ENCODE assay signal across 9 cellular contexts in genomic region chr1:41362357-41362721, GRCh38. TPM values are rescaled to one million over a fixed set of nuclear protein-coding genes. Genes with fewer than 3 reads are reported as not detected.
A peak's percentile ranks its signal among the peaks of the same experiment; 100 is the strongest.
DNase-seq lines count a peak whose midpoint lies in the region; ATAC-seq and TF ChIP-seq lines count a peak whose summit lies in the region.
"Had no signal": no experiment of that assay in that cellular context is flagged by ENCODE, and none has a peak within 500 bp of the region (broad histone marks: within the 10 kb centered on the region; RNA-seq: fewer than 3 reads in every experiment).

No MANE protein-coding gene starts in this region.

- 20% methylated on average over 2 of the region's 20 CpGs; no CpG with 5 or more reads in 1 of the 2 donors for WGBS in gastroesophageal sphincter (ENCODE audit: low coverage in 1 of 2), 2 donors

- H3K79me2 ChIP-seq in Loucy (ENCODE audit: insufficient read depth, low read length), result peaks cover 8% of the 10 kb centered on the region; the same call in 1 of the 2 replicates

- H3K9ac ChIP-seq in Loucy (ENCODE audit: low read depth, low read length, poor library complexity, severe bottlenecking), result peak overlapping the region; percentile 66

- H3K9me3 Mint-ChIP-seq in Caco-2 (ENCODE audit: unreplicated experiment), result no peaks in the 10 kb centered on the region

- peaks cover 3% of the 10 kb centered on the region for H3K27me3 Mint-ChIP-seq in Caco-2 (ENCODE audit: insufficient read depth, unreplicated experiment)

- H3K4me1 ChIP-seq in Caco-2 (peaks cover 6% of the 10 kb centered on the region), Loucy (ENCODE audit: insufficient read depth, low read length, poor library complexity, severe bottlenecking) (peaks cover 66% of the 10 kb centered on the region), gastroesophageal sphincter (peaks cover 0 to 94% (median 21%) of the 10 kb centered on the region in 3 donors)

- H3K27ac Mint-ChIP-seq in Caco-2 (ENCODE audit: unreplicated experiment), result no peak overlapping the region

- H3K4me3 Mint-ChIP-seq in Caco-2 (ENCODE audit: unreplicated experiment), result peak overlapping the region; percentile 53

- TF ChIP-seq POLR2A in gastroesophageal sphincter (IDR thresholded peaks at IDR 0.05), result no peak

- no peak for TF ChIP-seq CTCF in Caco-2 (IDR thresholded peaks at IDR 0.05; ENCODE audit: insufficient read depth in 1 of 2, low read depth in 1 of 2, low read length in 1 of 2, severe bottlenecking in 1 of 2, unreplicated experiment in 1 of 2)
- no peak for TF ChIP-seq CTCF in Loucy (conservative IDR thresholded peaks at IDR 0.05; ENCODE audit: low read length)
- TF ChIP-seq CTCF in gastroesophageal sphincter (IDR thresholded peaks at IDR 0.05), result no peak
- no peak for TF ChIP-seq CTCF in omental fat pad (IDR thresholded peaks at IDR 0.05)

- H3K27ac ChIP-seq in gastroesophageal sphincter, result peak overlapping the region in 3 of 4 donors; percentile 43 to 80 (median 76)

- no TSS peak for BruUV-seq in Caco-2 (replicated peaks; lab: Mats Ljungman, UMichigan)

- H3K4me2 ChIP-seq in Loucy (ENCODE audit: low read depth, low read length, poor library complexity, severe bottlenecking), result peak overlapping the region; percentile 90

- CTCF ChIA-PET in Caco-2 (lab: Charles Lee), result interaction anchor here (0.6 kb wide), 2 partner anchors 79 to 132 kb away, joined by 3 read pairs; no protein-coding TSS in a partner anchor

- no peak overlapping the region for H2AFZ ChIP-seq in Loucy (ENCODE audit: low read length)

- peaks cover 10% of the 10 kb centered on the region for H4K20me1 ChIP-seq in Loucy (ENCODE audit: insufficient read depth, low read length, poor library complexity, severe bottlenecking)

- peaks cover 13% of the 10 kb centered on the region for H3K4me1 Mint-ChIP-seq in Caco-2 (ENCODE audit: low read depth, unreplicated experiment)

- ATAC-seq in gastroesophageal sphincter, result no peak
- ATAC-seq in omental fat pad (ENCODE audit: low FRiP score), result no peak
- no peak for ATAC-seq in HG03460 (IDR thresholded peaks at IDR 0.05; ENCODE audit: unreplicated experiment)

- no peaks in the 10 kb centered on the region; the same call in 1 of the 2 replicates for H3K27me3 ChIP-seq in Caco-2 (replicated peaks; ENCODE audit: control insufficient read depth, insufficient read depth, low read length)
- no peaks in the 10 kb centered on the region for H3K27me3 ChIP-seq in Loucy (ENCODE audit: insufficient read depth, low read length, poor library complexity, severe bottlenecking)
- peaks cover 5% of the 10 kb centered on the region for H3K27me3 ChIP-seq in gastroesophageal sphincter

- no peaks in the 10 kb centered on the region for H3K9me3 ChIP-seq in Caco-2
- no peaks in the 10 kb centered on the region for H3K9me3 ChIP-seq in Loucy (ENCODE audit: insufficient read depth, low read depth, low read length)
- H3K9me3 ChIP-seq in gastroesophageal sphincter, result no peaks in the 10 kb centered on the region

- POLR2A ChIA-PET in Caco-2 (lab: Charles Lee), result no interaction called here

- intact Hi-C loops in Caco-2 (cut with micrococcal nuclease; ENCODE audit: unreplicated experiment), result loop anchor here (5.0 kb wide), 1 partner anchor 55 kb away; no protein-coding TSS in a partner anchor

- peak overlapping the region; percentile 46 for H3K4me3 ChIP-seq in Caco-2 (ENCODE audit: low read depth, low read length)
- H3K4me3 ChIP-seq in Loucy (ENCODE audit: low read length, poor library complexity, severe bottlenecking), result peak overlapping the region; percentile 77
- peak overlapping the region; percentile 52 to 76 for H3K4me3 ChIP-seq in gastroesophageal sphincter

- peaks cover 6% of the 10 kb centered on the region for H3F3A ChIP-seq in Loucy (ENCODE audit: low read depth)

- H3K36me3 Mint-ChIP-seq in Caco-2 (ENCODE audit: insufficient read depth, unreplicated experiment), result no peaks in the 10 kb centered on the region

- no peaks in the 10 kb centered on the region for H3K9me2 ChIP-seq in Loucy (replicated peaks; ENCODE audit: low read depth, low read length)

- DNase-seq in Caco-2, result no peak
- peak; percentile 32 for DNase-seq in retina
- no peak for DNase-seq in inferior parietal cortex (ENCODE audit: extremely low spot score)
- no peak for DNase-seq in DMS153 (lab: John Stamatoyannopoulos, UW)
- no peak for DNase-seq in omental fat pad (ENCODE audit: low spot score)
- DNase-seq: NCI-H526 treated with DMSO at 0.1 percent for 48 hours had no signal

- TF ChIP-seq EP300 in gastroesophageal sphincter (IDR thresholded peaks at IDR 0.05), result no peak

- H3K36me3 ChIP-seq in Caco-2 (ENCODE audit: control insufficient read depth, insufficient read depth, low read length), result no peaks in the 10 kb centered on the region
- no peaks in the 10 kb centered on the region for H3K36me3 ChIP-seq in Loucy (ENCODE audit: insufficient read depth, low read length)
- no peaks in the 10 kb centered on the region for H3K36me3 ChIP-seq in gastroesophageal sphincter

RNA-seq across cellular contexts. Expression of gene FOXO6, which starts 1.1 kb away (rescaled TPM):
- total RNA-seq in Caco-2 (2022) (0.42 and 0.59 TPM in 2 replicates), gastroesophageal sphincter (1 to 10 TPM in 3 of 4 donors, under 1 TPM in 1; 0.27 to 2.2 (median 1.9) TPM), omental fat pad (under 1 TPM in 3 of 4 donors, not detected in 1; 0.12 to 0.93 (median 0.31) TPM)
